ENCODE assay signal across 11 cellular contexts in the genomic region with DNA sequence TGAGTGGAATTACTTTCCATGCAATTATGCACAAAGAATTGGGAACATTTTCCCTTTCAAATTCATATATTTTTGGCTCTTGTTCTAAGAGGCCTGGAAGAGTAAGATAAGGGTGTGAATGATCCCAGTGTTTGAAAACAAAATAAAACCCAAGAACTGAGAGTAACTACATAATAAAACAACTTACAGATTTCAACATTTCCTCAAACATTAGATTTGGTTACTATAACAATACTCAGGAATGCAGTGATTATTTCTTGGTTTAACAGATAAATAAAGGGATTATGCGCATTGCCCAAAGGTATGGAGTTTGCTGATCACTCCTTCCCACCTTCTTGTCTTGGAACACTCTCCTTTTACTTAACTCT.
DNase-seq lines count a peak whose midpoint lies in the region; ATAC-seq and TF ChIP-seq lines count a peak whose summit lies in the region.
"Had no signal": no experiment of that assay in that cellular context is flagged by ENCODE, and none has a peak within 500 bp of the region (broad histone marks: within the 10 kb centered on the region; RNA-seq: fewer than 3 reads in every experiment).

No MANE protein-coding gene starts in this region.

- intact Hi-C loops in ascending aorta (cut with DNase I) (loop anchor here (2.0 to 5.0 kb wide), 2 partner anchors 72 to 78 kb away; no protein-coding TSS in a partner anchor), body of pancreas (cut with DNase I) (no loop called here), head of caudate nucleus (cut with DNase I) (no loop called here)

- H3K36me3 ChIP-seq in ascending aorta (peaks cover 3 to 10% of the 10 kb centered on the region in 2 donors), skeletal muscle tissue (ENCODE audit: control insufficient read depth in 3 of 3, insufficient read depth in 3 of 3, low read length in 3 of 3) (peaks cover 3 to 10% (median 6%) of the 10 kb centered on the region in 3 donors), body of pancreas (replicated peaks in 1 of 2; ENCODE audit: insufficient read depth in 1 of 2, low read depth in 2 of 2) (no peaks in the 10 kb centered on the region)

- H3K27ac ChIP-seq in H9 (ENCODE audit: insufficient read length, low read depth, low read length) (no peak overlapping the region), ascending aorta (peak overlapping the region; percentile 91 to 92), skeletal muscle tissue (ENCODE audit: low read depth, low read length) (peak overlapping the region; percentile 96), body of pancreas (no peak overlapping the region)

- TF ChIP-seq CTCF in H9 (conservative IDR thresholded peaks at IDR 0.05): no peak
- TF ChIP-seq CTCF in ascending aorta (IDR thresholded peaks at IDR 0.05): no peak
- TF ChIP-seq CTCF in glutamatergic neuron (IDR thresholded peaks at IDR 0.05; ENCODE audit: partially characterized antibody, unreplicated experiment): no peak
- TF ChIP-seq CTCF in body of pancreas (IDR thresholded peaks at IDR 0.05): no peak

- H2BK20ac ChIP-seq in H9 (ENCODE audit: low read depth, low read length, poor library complexity, severe bottlenecking): no peak overlapping the region

- H3K27me3 ChIP-seq in H9 (ENCODE audit: insufficient read depth, low read length) (no peaks in the 10 kb centered on the region), ascending aorta (no peaks in the 10 kb centered on the region), skeletal muscle tissue (ENCODE audit: control insufficient read depth in 3 of 3, insufficient read depth in 3 of 3, low read length in 3 of 3) (no peaks in the 10 kb centered on the region), body of pancreas (no peaks in the 10 kb centered on the region)

- H3K79me2 ChIP-seq in H9 (ENCODE audit: insufficient read depth, low read length): no peaks in the 10 kb centered on the region

- no peaks in the 10 kb centered on the region for H3K79me1 ChIP-seq in H9 (ENCODE audit: insufficient read depth, low read depth, low read length, poor library complexity, severe bottlenecking)

- no peak overlapping the region for H2BK15ac ChIP-seq in H9 (ENCODE audit: low read depth, low read length)

- no peak overlapping the region for H2AK5ac ChIP-seq in H9 (ENCODE audit: insufficient read length, low read length)

- H3K9me3 Mint-ChIP-seq in H9: no peaks in the 10 kb centered on the region
- H3K9me3 Mint-ChIP-seq in glutamatergic neuron (ENCODE audit: unreplicated experiment): peaks cover 2% of the 10 kb centered on the region
- H3K9me3 Mint-ChIP-seq: activated CD4-positive, alpha-beta memory T cell treated with anti-CD3 and anti-CD28 coated beads, Interleukin-2, amount 10 ng/mL, durations not matched to agents 7 days and 5 days; central memory CD8-positive, alpha-beta T cell had no signal

- H2AFZ ChIP-seq in H9 (ENCODE audit: low read length): no peak overlapping the region

- no peak overlapping the region for H4K5ac ChIP-seq in H9 (ENCODE audit: insufficient read length, low read depth, low read length)

- TF ChIP-seq POLR2A in body of pancreas (IDR thresholded peaks at IDR 0.05): no peak

- H3T11ph ChIP-seq in H9 (ENCODE audit: low read length): no peak overlapping the region

- peak overlapping the region; percentile 8 to 48 (median 37); a peak in 3 of 7 replicates for H3K27ac Mint-ChIP-seq in H9
- H3K27ac Mint-ChIP-seq in glutamatergic neuron (ENCODE audit: unreplicated experiment): peak overlapping the region; percentile 71
- H3K27ac Mint-ChIP-seq: activated CD4-positive, alpha-beta memory T cell treated with anti-CD3 and anti-CD28 coated beads, Interleukin-2, amount 10 ng/mL, durations not matched to agents 7 days and 5 days had no signal

- H4K20me1 ChIP-seq in H9 (ENCODE audit: control insufficient read depth, insufficient read depth, insufficient read length): no peaks in the 10 kb centered on the region

- H3K36me3 Mint-ChIP-seq in H9 (ENCODE audit: insufficient read depth in 1 of 3, low read depth in 3 of 3) (peaks cover 0 to 6% (median 5%) of the 10 kb centered on the region in 3 experiments; a peak in 4 of 7 replicates), glutamatergic neuron (ENCODE audit: unreplicated experiment) (no peaks in the 10 kb centered on the region)

- H3K9ac ChIP-seq in H9 (ENCODE audit: extremely low read depth, insufficient read length, low read length): no peak overlapping the region
- H3K9ac ChIP-seq in skeletal muscle tissue (ENCODE audit: low read depth in 1 of 3, low read length in 3 of 3): peak overlapping the region in 1 of 3 donors; percentile 35

- no peak overlapping the region for H3K18ac ChIP-seq in H9 (ENCODE audit: insufficient read length, low read depth, low read length)

- no peaks in the 10 kb centered on the region for H3K9me3 ChIP-seq in H9 (ENCODE audit: control insufficient read depth, low read depth, low read length)
- H3K9me3 ChIP-seq in ascending aorta: no peaks in the 10 kb centered on the region
- H3K9me3 ChIP-seq in skeletal muscle tissue (ENCODE audit: control insufficient read depth in 3 of 3, low read length in 3 of 3): no peaks in the 10 kb centered on the region
- no peaks in the 10 kb centered on the region for H3K9me3 ChIP-seq in body of pancreas

- H4K91ac ChIP-seq in H9 (ENCODE audit: insufficient read length, low read depth, low read length): no peak overlapping the region

- DNase-seq in H9 (no peak), ascending aorta (ENCODE audit: low spot score in 2 of 2) (no peak), glutamatergic neuron (no peak), body of pancreas (no peak), NCI-H774 (lab: John Stamatoyannopoulos, UW) (no peak), head of caudate nucleus (no peak), Kasumi-1 (lab: John Stamatoyannopoulos, UW) (no peak)
- DNase-seq: NCI-H526 had no signal

- no peak overlapping the region for H4K8ac ChIP-seq in H9 (replicated peaks; ENCODE audit: insufficient read length, low read depth, low read length)

- no peak overlapping the region for H3K4me3 ChIP-seq in ascending aorta
- no peak overlapping the region for H3K4me3 ChIP-seq in skeletal muscle tissue (ENCODE audit: low read length in 3 of 3)
- H3K4me3 ChIP-seq in body of pancreas: no peak overlapping the region

- H2BK12ac ChIP-seq in H9 (ENCODE audit: insufficient read length, low read depth, low read length): no peak overlapping the region

- H3K4me3 Mint-ChIP-seq in H9: no peak overlapping the region
- no peak overlapping the region for H3K4me3 Mint-ChIP-seq in glutamatergic neuron (ENCODE audit: unreplicated experiment)
- H3K4me3 Mint-ChIP-seq: activated CD4-positive, alpha-beta memory T cell treated with anti-CD3 and anti-CD28 coated beads, Interleukin-2, amount 10 ng/mL, durations not matched to agents 7 days and 5 days; central memory CD8-positive, alpha-beta T cell had no signal

- no peak overlapping the region for H3K4ac ChIP-seq in H9 (ENCODE audit: low read depth, low read length)

- WGBS in H9 (ENCODE audit: extremely low coverage, insufficient read length, low lambda C conversion rate): no CpG with 5 or more reads among the region's 1 CpG
- 96 to 100% methylated on average over 1 of the region's 1 CpG for WGBS in body of pancreas, 2 donors

- H3K56ac ChIP-seq in H9 (ENCODE audit: insufficient read length, low read depth, low read length): no peak overlapping the region

- H3K27me3 Mint-ChIP-seq in H9 (ENCODE audit: low read depth) (no peaks in the 10 kb centered on the region; the same call in 1 of the 2 replicates), glutamatergic neuron (ENCODE audit: unreplicated experiment) (no peaks in the 10 kb centered on the region)
- H3K27me3 Mint-ChIP-seq: activated CD4-positive, alpha-beta memory T cell treated with anti-CD3 and anti-CD28 coated beads, Interleukin-2, amount 10 ng/mL, durations not matched to agents 7 days and 5 days; central memory CD8-positive, alpha-beta T cell had no signal

- H3K4me1 Mint-ChIP-seq in H9 (peaks cover 27 to 28% of the 10 kb centered on the region in 2 experiments), glutamatergic neuron (ENCODE audit: low read depth, unreplicated experiment) (peaks cover 23% of the 10 kb centered on the region)

- H3K14ac ChIP-seq in H9 (ENCODE audit: insufficient read depth, low read length): no peak overlapping the region

- H2BK120ac ChIP-seq in H9 (ENCODE audit: low read depth, low read length, poor library complexity, severe bottlenecking): no peak overlapping the region

- H3K4me2 ChIP-seq in H9 (ENCODE audit: insufficient read depth, insufficient read length, low read length): no peak overlapping the region

- H2BK5ac ChIP-seq in H9 (ENCODE audit: insufficient read length, low read length): no peak overlapping the region

- H3K23me2 ChIP-seq in H9 (ENCODE audit: insufficient read length, low read depth, low read length, poor library complexity, severe bottlenecking): no peaks in the 10 kb centered on the region

- H3K4me1 ChIP-seq in H9 (ENCODE audit: insufficient read depth, low read length) (peaks cover 5% of the 10 kb centered on the region; the same call in 1 of the 2 replicates), ascending aorta (peaks cover 8 to 25% of the 10 kb centered on the region in 2 donors), skeletal muscle tissue (ENCODE audit: control insufficient read depth in 3 of 3, insufficient read depth in 3 of 3, low read length in 3 of 3) (peaks cover 16 to 28% (median 22%) of the 10 kb centered on the region in 3 donors), body of pancreas (no peaks in the 10 kb centered on the region)

- no peak for ATAC-seq in body of pancreas

- H3K23ac ChIP-seq in H9 (ENCODE audit: insufficient read length, low read depth, low read length): no peak overlapping the region

Comparison
In these comparisons a context has a peak if more than half of its experiments do, and no peak if none do; other contexts are left out.
1. H3K27ac ChIP-seq: peak in ascending aorta (2 of 2) and skeletal muscle tissue (single experiment); none in H9 (single experiment) and body of pancreas (0 of 4).